ENCODE assay signal across 17 cellular contexts in the genomic region with DNA sequence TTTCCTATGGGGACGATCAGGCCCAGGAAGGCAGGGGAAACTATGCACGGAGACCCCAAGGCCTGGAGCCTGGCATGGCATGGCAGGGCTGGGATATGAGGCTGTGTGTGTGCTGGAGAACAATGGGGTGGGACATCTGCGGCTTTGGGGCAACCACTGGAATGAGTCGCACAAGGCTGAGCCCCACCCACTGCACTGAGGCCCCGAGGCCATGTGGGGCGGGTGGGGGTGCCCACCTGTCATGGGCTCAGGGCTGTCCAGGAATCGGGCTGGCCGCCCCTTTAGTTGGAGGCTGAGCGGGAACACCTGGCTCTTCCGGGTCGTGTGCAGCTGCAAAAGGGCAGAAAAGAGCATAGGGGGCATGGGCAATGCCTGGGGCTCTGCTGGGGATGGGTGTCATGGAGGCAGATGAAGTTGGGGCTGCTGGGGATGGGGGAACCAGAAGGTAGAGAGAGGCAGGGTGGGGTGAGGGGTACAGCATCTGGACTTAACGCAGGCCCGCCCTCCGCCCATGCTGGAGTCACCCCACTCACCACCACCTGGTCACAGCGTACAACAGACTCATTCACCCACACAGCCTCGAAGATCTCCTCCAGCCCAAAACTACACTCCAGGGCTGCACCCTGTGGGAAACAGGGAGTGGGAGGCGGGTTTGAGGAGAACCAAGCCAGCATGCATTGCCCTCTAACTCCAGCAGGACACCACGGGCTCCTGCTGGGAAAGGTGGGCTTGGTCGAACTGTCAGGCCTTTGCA. TPM values are rescaled to one million over a fixed set of nuclear protein-coding genes. Genes with fewer than 3 reads are reported as not detected.
DNase-seq lines count a peak whose midpoint lies in the region; ATAC-seq and TF ChIP-seq lines count a peak whose summit lies in the region.
"Had no signal": no experiment of that assay in that cellular context is flagged by ENCODE, and none has a peak within 500 bp of the region (broad histone marks: within the 10 kb centered on the region; RNA-seq: fewer than 3 reads in every experiment).

No MANE protein-coding gene starts in this region.

- H3K4me3 Mint-ChIP-seq in CD4-positive, CD25-positive, alpha-beta regulatory T cell, result no peak overlapping the region
- H3K4me3 Mint-ChIP-seq in central memory CD8-positive, alpha-beta T cell, result peak overlapping the region; percentile 37
- H3K4me3 Mint-ChIP-seq in neural crest cell, result no peak overlapping the region
- H3K4me3 Mint-ChIP-seq: activated CD4-positive, alpha-beta memory T cell treated with anti-CD3 and anti-CD28 coated beads for 36 hours; activated naive CD8-positive, alpha-beta T cell; brain had no signal

- no peaks in the 10 kb centered on the region for H3K36me3 ChIP-seq in CD4-positive, CD25-positive, alpha-beta regulatory T cell (ENCODE audit: control insufficient read depth, insufficient read depth, low read length)
- peaks cover 0 to 8% of the 10 kb centered on the region in 2 experiments; a peak in 1 of 3 replicates for H3K36me3 ChIP-seq in HEK293 (ENCODE audit: control insufficient read depth in 2 of 2, insufficient read depth in 1 of 2, low read length in 2 of 2)

- POLR2A ChIA-PET in HEK293 (lab: Yijun Ruan, JAX), result no interaction called here

- TF ChIP-seq CTCF in HEK293 (tag by site-specific recombination; IDR thresholded peaks at IDR 0.05) (no peak), neural crest cell (conservative IDR thresholded peaks at IDR 0.05) (no peak), GM13977 (IDR thresholded peaks at IDR 0.05; ENCODE audit: extremely low read depth, insufficient read depth, missing control alignments) (no peak)

- no peak overlapping the region for H3K27ac ChIP-seq in CD4-positive, CD25-positive, alpha-beta regulatory T cell (ENCODE audit: insufficient read depth, low read length, poor library complexity, severe bottlenecking)
- H3K27ac ChIP-seq in HEK293 (ENCODE audit: extremely low read depth, low read depth, low read length), result no peak overlapping the region

- no peak for DNase-seq in CD4-positive, CD25-positive, alpha-beta regulatory T cell
- DNase-seq in central memory CD8-positive, alpha-beta T cell (ENCODE audit: low spot score in 2 of 2), result no peak
- DNase-seq in neural crest cell (ENCODE audit: low read depth, low spot score), result no peak
- DNase-seq in GM13977 (ENCODE audit: low spot score), result no peak
- no peak for DNase-seq in NCI-H146 treated with DMSO at 0.1 percent for 48 hours (lab: John Stamatoyannopoulos, UW; ENCODE audit: unreplicated experiment)
- DNase-seq in SKM-1 treated with dmso at 0.1 percent for 144 hours (lab: John Stamatoyannopoulos, UW; ENCODE audit: unreplicated experiment), result no peak
- DNase-seq: activated CD4-positive, alpha-beta memory T cell treated with anti-CD3 and anti-CD28 coated beads for 36 hours; activated T-cell treated with anti-CD3 and anti-CD28 coated beads, Interleukin-2, amount 50 U/mL, for 1 hour; head of caudate nucleus; mesenchymal stem cell; NCI-H1048 had no signal

- CTCF ChIA-PET in HEK293 (lab: Yijun Ruan, JAX), result no interaction called here

- H3K27me3 ChIP-seq in CD4-positive, CD25-positive, alpha-beta regulatory T cell (ENCODE audit: control insufficient read depth, insufficient read depth, low read length), result no peaks in the 10 kb centered on the region

- H3K4me3 ChIP-seq in CD4-positive, CD25-positive, alpha-beta regulatory T cell (ENCODE audit: low read depth, low read length), result no peak overlapping the region
- H3K4me3 ChIP-seq in HEK293 (ENCODE audit: low read depth, low read length), result no peak overlapping the region

- no peaks in the 10 kb centered on the region for H3K36me3 Mint-ChIP-seq in CD4-positive, CD25-positive, alpha-beta regulatory T cell
- peaks cover 25% of the 10 kb centered on the region for H3K36me3 Mint-ChIP-seq in central memory CD8-positive, alpha-beta T cell (ENCODE audit: insufficient read depth)
- H3K36me3 Mint-ChIP-seq in neural crest cell (ENCODE audit: low read depth), result no peaks in the 10 kb centered on the region
- H3K36me3 Mint-ChIP-seq: activated CD4-positive, alpha-beta memory T cell treated with anti-CD3 and anti-CD28 coated beads for 36 hours; activated naive CD8-positive, alpha-beta T cell; brain had no signal

- no peaks in the 10 kb centered on the region for H3K27me3 Mint-ChIP-seq in CD4-positive, CD25-positive, alpha-beta regulatory T cell
- H3K27me3 Mint-ChIP-seq in central memory CD8-positive, alpha-beta T cell, result no peaks in the 10 kb centered on the region
- no peaks in the 10 kb centered on the region for H3K27me3 Mint-ChIP-seq in neural crest cell (ENCODE audit: low read depth)
- H3K27me3 Mint-ChIP-seq: activated CD4-positive, alpha-beta memory T cell treated with anti-CD3 and anti-CD28 coated beads for 36 hours; activated naive CD8-positive, alpha-beta T cell; brain had no signal

- peaks cover 0 to 35% (median 8%) of the 10 kb centered on the region in 4 donors for H3K4me1 Mint-ChIP-seq in CD4-positive, CD25-positive, alpha-beta regulatory T cell
- peaks cover 67% of the 10 kb centered on the region for H3K4me1 Mint-ChIP-seq in central memory CD8-positive, alpha-beta T cell
- H3K4me1 Mint-ChIP-seq in neural crest cell, result no peaks in the 10 kb centered on the region

- in situ Hi-C loops in GM13977 (cut with MboI; ENCODE audit: low pct_unique_long_range_greater_than_20kb, low sequenced_read_pairs, unreplicated experiment), result no loop called here

- no peak for ATAC-seq in CD4-positive, CD25-positive, alpha-beta regulatory T cell (ENCODE audit: low read depth in 2 of 2)
- no peak for ATAC-seq in central memory CD8-positive, alpha-beta T cell (replicated peaks; ENCODE audit: extremely low read depth, poor library complexity, severe bottlenecking)
- no peak for ATAC-seq in HG03196 (IDR thresholded peaks at IDR 0.05; ENCODE audit: unreplicated experiment)

- peak overlapping the region; percentile 43 to 92 (median 91) for H3K27ac Mint-ChIP-seq in CD4-positive, CD25-positive, alpha-beta regulatory T cell
- peak overlapping the region; percentile 99 for H3K27ac Mint-ChIP-seq in central memory CD8-positive, alpha-beta T cell (ENCODE audit: low read depth)
- H3K27ac Mint-ChIP-seq in neural crest cell (ENCODE audit: unreplicated experiment), result peak overlapping the region; percentile 75
- H3K27ac Mint-ChIP-seq: activated CD4-positive, alpha-beta memory T cell treated with anti-CD3 and anti-CD28 coated beads for 36 hours; activated naive CD8-positive, alpha-beta T cell had no signal

- H3K9me3 ChIP-seq in CD4-positive, CD25-positive, alpha-beta regulatory T cell (ENCODE audit: control insufficient read depth in 2 of 2, low read length in 2 of 2), result no peaks in the 10 kb centered on the region
- H3K9me3 ChIP-seq in HEK293 (ENCODE audit: control insufficient read depth, insufficient read depth, low read depth, low read length), result no peaks in the 10 kb centered on the region

- no peaks in the 10 kb centered on the region for H3K9me3 Mint-ChIP-seq in CD4-positive, CD25-positive, alpha-beta regulatory T cell
- H3K9me3 Mint-ChIP-seq in central memory CD8-positive, alpha-beta T cell, result no peaks in the 10 kb centered on the region
- no peaks in the 10 kb centered on the region for H3K9me3 Mint-ChIP-seq in neural crest cell
- H3K9me3 Mint-ChIP-seq: activated CD4-positive, alpha-beta memory T cell treated with anti-CD3 and anti-CD28 coated beads for 36 hours; brain had no signal

- peaks cover 38% of the 10 kb centered on the region for H3K4me1 ChIP-seq in CD4-positive, CD25-positive, alpha-beta regulatory T cell (ENCODE audit: control insufficient read depth, insufficient read depth, low read length, poor library complexity, severe bottlenecking)
- H3K4me1 ChIP-seq in HEK293 (ENCODE audit: control insufficient read depth, insufficient read depth, low read length), result no peaks in the 10 kb centered on the region

TF ChIP-seq in HEK293, 187 proteins besides CTCF, POLR2A, EP300 and RAD21:
- no peak for TF ChIP-seq ZSCAN23 (tag by site-specific recombination; IDR thresholded peaks at IDR 0.05)
- TF ChIP-seq GLI4 (tag by site-specific recombination; IDR thresholded peaks at IDR 0.05), result no peak
- peak; percentile 82 for TF ChIP-seq EGR2 (tag by site-specific recombination; IDR thresholded peaks at IDR 0.05; ENCODE audit: low read depth)
- TF ChIP-seq GLIS2 (tag by site-specific recombination; IDR thresholded peaks at IDR 0.05), result peak; percentile 40; the same call in 1 of the 2 replicates
- TF ChIP-seq ZFHX2 (tag by site-specific recombination; conservative IDR thresholded peaks at IDR 0.05), result peak; percentile 54

RNA-seq across cellular contexts. Expression of a gene that starts 31.1 kb away (rescaled TPM):
- 11.3 TPM for total RNA-seq in CD4-positive, CD25-positive, alpha-beta regulatory T cell
- polyA plus RNA-seq in CD4-positive, CD25-positive, alpha-beta regulatory T cell, result under 1 TPM in 3 of 4 donors, not detected in 1; 0.48 to 0.88 (median 0.79) TPM
- total RNA-seq in neural crest cell, result 39.4 and 44.3 TPM in 2 replicates

RNA-seq across cellular contexts. Expression of a gene that starts 32.4 kb away (rescaled TPM):
- total RNA-seq in CD4-positive, CD25-positive, alpha-beta regulatory T cell, result not detected
- not detected for polyA plus RNA-seq in CD4-positive, CD25-positive, alpha-beta regulatory T cell
- total RNA-seq in neural crest cell, result not detected in 2 replicates
- total RNA-seq: activated CD4-positive, alpha-beta memory T cell treated with anti-CD3 and anti-CD28 coated beads for 36 hours; H1; renal cortical epithelial cell had no signal
- polyA plus RNA-seq: H1 had no signal

RNA-seq across cellular contexts. Expression of a gene that starts 47.0 kb away (rescaled TPM):
- total RNA-seq in CD4-positive, CD25-positive, alpha-beta regulatory T cell, result not detected
- polyA plus RNA-seq in CD4-positive, CD25-positive, alpha-beta regulatory T cell, result not detected
- total RNA-seq in neural crest cell, result not detected in 2 replicates
- total RNA-seq: activated CD4-positive, alpha-beta memory T cell treated with anti-CD3 and anti-CD28 coated beads for 36 hours; H1; renal cortical epithelial cell had no signal
- polyA plus RNA-seq: H1 had no signal
